In the genomic region with DNA sequence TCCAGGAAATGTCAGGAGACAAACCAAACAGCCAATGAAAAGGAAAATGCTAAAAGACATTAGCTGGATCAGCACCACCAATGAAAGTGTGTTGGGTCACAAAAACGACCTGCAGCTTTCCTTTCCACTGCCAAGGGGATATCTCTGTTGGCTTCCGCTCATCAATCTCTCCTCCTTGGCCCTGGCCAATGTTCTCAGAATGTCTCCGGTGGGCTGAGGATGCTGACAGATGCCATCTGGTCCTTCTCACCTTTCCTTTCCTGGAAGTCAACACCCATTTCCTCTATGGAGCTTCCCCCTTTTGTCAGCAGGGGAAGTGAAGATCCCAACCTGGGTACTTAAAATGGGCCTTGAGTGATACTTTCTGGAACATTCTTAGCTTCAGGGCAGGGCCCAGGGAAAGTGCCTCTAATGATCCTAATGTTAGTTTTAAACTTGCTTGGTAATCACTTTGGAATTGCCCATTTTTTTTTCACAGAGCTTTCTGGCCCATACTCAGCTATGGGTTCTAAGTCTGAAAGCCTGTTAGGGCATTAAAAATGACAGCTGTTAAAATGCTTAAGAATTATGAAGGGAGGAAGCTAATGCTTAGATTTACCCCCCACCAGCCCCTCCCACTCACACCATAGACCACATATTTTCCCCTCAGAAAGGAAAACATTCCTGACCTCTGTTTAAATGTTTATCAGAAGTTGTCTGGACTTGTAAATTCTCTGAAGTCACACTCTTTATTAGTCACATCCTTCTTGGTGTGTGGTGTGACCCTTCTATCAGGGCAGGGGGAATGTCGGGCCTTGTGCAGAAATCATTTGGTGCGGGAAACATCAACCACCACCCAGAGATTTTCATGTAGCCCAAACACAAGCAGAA, we compare ENCODE assay signal across 1 cellular context.
A peak's percentile ranks its signal among the peaks of the same experiment; 100 is the strongest.
TF ChIP-seq lines count a peak whose summit lies in the region.

No MANE protein-coding gene starts in this region.

TF ChIP-seq in HEK293, 187 proteins besides CTCF, POLR2A, EP300 and RAD21 (continued from another document):
- TF ChIP-seq ZNF324 (tag by site-specific recombination; IDR thresholded peaks at IDR 0.05) (no peak), ZNF600 (tag by site-specific recombination; IDR thresholded peaks at IDR 0.05) (no peak), WT1 (tag by site-specific recombination; IDR thresholded peaks at IDR 0.05) (peak; percentile 92), TRIM28 (IDR thresholded peaks at IDR 0.05; ENCODE audit: borderline replicate concordance, low read length) (no peak), ZBTB20 (tag by site-specific recombination; IDR thresholded peaks at IDR 0.05) (no peak), ZNF157 (tag by site-specific recombination; IDR thresholded peaks at IDR 0.05) (no peak), ZIC2 (tag by site-specific recombination; IDR thresholded peaks at IDR 0.05) (0 out of 2 replicates have a peak, but pooled peaks have one; percentile 6), ZNF555 (tag by site-specific recombination; conservative IDR thresholded peaks at IDR 0.05) (no peak), ZNF2 (tag by site-specific recombination; IDR thresholded peaks at IDR 0.05) (no peak), ZNF624 (tag by site-specific recombination; IDR thresholded peaks at IDR 0.05) (no peak), ZFHX2 (tag by site-specific recombination; conservative IDR thresholded peaks at IDR 0.05) (peak; percentile 34; the same call in 1 of the 2 replicates), GFI1B (tag by site-specific recombination; IDR thresholded peaks at IDR 0.05) (peak; percentile 31; the same call in 1 of the 2 replicates), KLF16 (tag by site-specific recombination; IDR thresholded peaks at IDR 0.05) (no peak), ZNF571 (tag by site-specific recombination; IDR thresholded peaks at IDR 0.05) (no peak), MYNN (tag by site-specific recombination; IDR thresholded peaks at IDR 0.05; ENCODE audit: borderline replicate concordance) (no peak), ZNF558 (tag by site-specific recombination; IDR thresholded peaks at IDR 0.05) (no peak), KLF10 (tag by site-specific recombination; IDR thresholded peaks at IDR 0.05) (peak; percentile 59; the same call in 1 of the 2 replicates), ZNF391 (tag by site-specific recombination; IDR thresholded peaks at IDR 0.05; ENCODE audit: borderline replicate concordance, low read depth) (no peak), ZNF223 (tag by site-specific recombination; IDR thresholded peaks at IDR 0.05) (no peak), ZBTB17 (tag by site-specific recombination; IDR thresholded peaks at IDR 0.05) (no peak), GLIS1 (tag by site-specific recombination; IDR thresholded peaks at IDR 0.05) (peak; percentile 90), ZNF830 (tag by site-specific recombination; IDR thresholded peaks at IDR 0.05; ENCODE audit: low read depth) (no peak), ZNF677 (tag by site-specific recombination; IDR thresholded peaks at IDR 0.05) (no peak), ZNF670 (tag by site-specific recombination; IDR thresholded peaks at IDR 0.05; ENCODE audit: low read depth) (no peak), ZNF530 (tag by site-specific recombination; IDR thresholded peaks at IDR 0.05; ENCODE audit: low read depth) (no peak), ZNF292 (tag by site-specific recombination; IDR thresholded peaks at IDR 0.05; ENCODE audit: borderline replicate concordance, low read depth) (no peak), IKZF3 (tag by site-specific recombination; IDR thresholded peaks at IDR 0.05) (no peak), KLF7 (tag by site-specific recombination; IDR thresholded peaks at IDR 0.05; ENCODE audit: borderline replicate concordance) (no peak), ZNF514 (tag by site-specific recombination; IDR thresholded peaks at IDR 0.05) (no peak), SETDB1 (IDR thresholded peaks at IDR 0.05; ENCODE audit: insufficient read length, low read length) (no peak)
- TF ChIP-seq, protein P1, sequence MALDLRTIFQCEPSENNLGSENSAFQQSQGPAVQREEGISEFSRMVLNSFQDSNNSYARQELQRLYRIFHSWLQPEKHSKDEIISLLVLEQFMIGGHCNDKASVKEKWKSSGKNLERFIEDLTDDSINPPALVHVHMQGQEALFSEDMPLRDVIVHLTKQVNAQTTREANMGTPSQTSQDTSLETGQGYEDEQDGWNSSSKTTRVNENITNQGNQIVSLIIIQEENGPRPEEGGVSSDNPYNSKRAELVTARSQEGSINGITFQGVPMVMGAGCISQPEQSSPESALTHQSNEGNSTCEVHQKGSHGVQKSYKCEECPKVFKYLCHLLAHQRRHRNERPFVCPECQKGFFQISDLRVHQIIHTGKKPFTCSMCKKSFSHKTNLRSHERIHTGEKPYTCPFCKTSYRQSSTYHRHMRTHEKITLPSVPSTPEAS (tag by site-specific recombination; IDR thresholded peaks at IDR 0.05): no peak
- TF ChIP-seq, protein P2, sequence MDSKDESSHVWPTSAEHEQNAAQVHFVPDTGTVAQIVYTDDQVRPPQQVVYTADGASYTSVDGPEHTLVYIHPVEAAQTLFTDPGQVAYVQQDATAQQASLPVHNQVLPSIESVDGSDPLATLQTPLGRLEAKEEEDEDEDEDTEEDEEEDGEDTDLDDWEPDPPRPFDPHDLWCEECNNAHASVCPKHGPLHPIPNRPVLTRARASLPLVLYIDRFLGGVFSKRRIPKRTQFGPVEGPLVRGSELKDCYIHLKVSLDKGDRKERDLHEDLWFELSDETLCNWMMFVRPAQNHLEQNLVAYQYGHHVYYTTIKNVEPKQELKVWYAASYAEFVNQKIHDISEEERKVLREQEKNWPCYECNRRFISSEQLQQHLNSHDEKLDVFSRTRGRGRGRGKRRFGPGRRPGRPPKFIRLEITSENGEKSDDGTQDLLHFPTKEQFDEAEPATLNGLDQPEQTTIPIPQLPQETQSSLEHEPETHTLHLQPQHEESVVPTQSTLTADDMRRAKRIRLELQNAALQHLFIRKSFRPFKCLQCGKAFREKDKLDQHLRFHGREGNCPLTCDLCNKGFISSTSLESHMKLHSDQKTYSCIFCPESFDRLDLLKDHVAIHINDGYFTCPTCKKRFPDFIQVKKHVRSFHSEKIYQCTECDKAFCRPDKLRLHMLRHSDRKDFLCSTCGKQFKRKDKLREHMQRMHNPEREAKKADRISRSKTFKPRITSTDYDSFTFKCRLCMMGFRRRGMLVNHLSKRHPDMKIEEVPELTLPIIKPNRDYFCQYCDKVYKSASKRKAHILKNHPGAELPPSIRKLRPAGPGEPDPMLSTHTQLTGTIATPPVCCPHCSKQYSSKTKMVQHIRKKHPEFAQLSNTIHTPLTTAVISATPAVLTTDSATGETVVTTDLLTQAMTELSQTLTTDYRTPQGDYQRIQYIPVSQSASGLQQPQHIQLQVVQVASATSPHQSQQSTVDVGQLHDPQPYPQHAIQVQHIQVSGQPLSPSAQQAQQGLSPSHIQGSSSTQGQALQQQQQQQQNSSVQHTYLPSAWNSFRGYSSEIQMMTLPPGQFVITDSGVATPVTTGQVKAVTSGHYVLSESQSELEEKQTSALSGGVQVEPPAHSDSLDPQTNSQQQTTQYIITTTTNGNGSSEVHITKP (tag by site-specific recombination; IDR thresholded peaks at IDR 0.05): peak; percentile 60
- TF ChIP-seq, protein P3, sequence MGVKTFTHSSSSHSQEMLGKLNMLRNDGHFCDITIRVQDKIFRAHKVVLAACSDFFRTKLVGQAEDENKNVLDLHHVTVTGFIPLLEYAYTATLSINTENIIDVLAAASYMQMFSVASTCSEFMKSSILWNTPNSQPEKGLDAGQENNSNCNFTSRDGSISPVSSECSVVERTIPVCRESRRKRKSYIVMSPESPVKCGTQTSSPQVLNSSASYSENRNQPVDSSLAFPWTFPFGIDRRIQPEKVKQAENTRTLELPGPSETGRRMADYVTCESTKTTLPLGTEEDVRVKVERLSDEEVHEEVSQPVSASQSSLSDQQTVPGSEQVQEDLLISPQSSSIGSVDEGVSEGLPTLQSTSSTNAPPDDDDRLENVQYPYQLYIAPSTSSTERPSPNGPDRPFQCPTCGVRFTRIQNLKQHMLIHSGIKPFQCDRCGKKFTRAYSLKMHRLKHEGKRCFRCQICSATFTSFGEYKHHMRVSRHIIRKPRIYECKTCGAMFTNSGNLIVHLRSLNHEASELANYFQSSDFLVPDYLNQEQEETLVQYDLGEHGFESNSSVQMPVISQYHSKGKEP (tag by site-specific recombination; IDR thresholded peaks at IDR 0.05): no peak
- TF ChIP-seq, protein P4, sequence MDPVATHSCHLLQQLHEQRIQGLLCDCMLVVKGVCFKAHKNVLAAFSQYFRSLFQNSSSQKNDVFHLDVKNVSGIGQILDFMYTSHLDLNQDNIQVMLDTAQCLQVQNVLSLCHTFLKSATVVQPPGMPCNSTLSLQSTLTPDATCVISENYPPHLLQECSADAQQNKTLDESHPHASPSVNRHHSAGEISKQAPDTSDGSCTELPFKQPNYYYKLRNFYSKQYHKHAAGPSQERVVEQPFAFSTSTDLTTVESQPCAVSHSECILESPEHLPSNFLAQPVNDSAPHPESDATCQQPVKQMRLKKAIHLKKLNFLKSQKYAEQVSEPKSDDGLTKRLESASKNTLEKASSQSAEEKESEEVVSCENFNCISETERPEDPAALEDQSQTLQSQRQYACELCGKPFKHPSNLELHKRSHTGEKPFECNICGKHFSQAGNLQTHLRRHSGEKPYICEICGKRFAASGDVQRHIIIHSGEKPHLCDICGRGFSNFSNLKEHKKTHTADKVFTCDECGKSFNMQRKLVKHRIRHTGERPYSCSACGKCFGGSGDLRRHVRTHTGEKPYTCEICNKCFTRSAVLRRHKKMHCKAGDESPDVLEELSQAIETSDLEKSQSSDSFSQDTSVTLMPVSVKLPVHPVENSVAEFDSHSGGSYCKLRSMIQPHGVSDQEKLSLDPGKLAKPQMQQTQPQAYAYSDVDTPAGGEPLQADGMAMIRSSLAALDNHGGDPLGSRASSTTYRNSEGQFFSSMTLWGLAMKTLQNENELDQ (tag by site-specific recombination; IDR thresholded peaks at IDR 0.05; ENCODE audit: low read depth): no peak
- TF ChIP-seq, protein P5, sequence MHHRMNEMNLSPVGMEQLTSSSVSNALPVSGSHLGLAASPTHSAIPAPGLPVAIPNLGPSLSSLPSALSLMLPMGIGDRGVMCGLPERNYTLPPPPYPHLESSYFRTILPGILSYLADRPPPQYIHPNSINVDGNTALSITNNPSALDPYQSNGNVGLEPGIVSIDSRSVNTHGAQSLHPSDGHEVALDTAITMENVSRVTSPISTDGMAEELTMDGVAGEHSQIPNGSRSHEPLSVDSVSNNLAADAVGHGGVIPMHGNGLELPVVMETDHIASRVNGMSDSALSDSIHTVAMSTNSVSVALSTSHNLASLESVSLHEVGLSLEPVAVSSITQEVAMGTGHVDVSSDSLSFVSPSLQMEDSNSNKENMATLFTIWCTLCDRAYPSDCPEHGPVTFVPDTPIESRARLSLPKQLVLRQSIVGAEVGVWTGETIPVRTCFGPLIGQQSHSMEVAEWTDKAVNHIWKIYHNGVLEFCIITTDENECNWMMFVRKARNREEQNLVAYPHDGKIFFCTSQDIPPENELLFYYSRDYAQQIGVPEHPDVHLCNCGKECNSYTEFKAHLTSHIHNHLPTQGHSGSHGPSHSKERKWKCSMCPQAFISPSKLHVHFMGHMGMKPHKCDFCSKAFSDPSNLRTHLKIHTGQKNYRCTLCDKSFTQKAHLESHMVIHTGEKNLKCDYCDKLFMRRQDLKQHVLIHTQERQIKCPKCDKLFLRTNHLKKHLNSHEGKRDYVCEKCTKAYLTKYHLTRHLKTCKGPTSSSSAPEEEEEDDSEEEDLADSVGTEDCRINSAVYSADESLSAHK (tag by site-specific recombination; IDR thresholded peaks at IDR 0.05): no peak
- TF ChIP-seq, protein P6, sequence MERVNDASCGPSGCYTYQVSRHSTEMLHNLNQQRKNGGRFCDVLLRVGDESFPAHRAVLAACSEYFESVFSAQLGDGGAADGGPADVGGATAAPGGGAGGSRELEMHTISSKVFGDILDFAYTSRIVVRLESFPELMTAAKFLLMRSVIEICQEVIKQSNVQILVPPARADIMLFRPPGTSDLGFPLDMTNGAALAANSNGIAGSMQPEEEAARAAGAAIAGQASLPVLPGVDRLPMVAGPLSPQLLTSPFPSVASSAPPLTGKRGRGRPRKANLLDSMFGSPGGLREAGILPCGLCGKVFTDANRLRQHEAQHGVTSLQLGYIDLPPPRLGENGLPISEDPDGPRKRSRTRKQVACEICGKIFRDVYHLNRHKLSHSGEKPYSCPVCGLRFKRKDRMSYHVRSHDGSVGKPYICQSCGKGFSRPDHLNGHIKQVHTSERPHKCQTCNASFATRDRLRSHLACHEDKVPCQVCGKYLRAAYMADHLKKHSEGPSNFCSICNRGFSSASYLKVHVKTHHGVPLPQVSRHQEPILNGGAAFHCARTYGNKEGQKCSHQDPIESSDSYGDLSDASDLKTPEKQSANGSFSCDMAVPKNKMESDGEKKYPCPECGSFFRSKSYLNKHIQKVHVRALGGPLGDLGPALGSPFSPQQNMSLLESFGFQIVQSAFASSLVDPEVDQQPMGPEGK (tag by site-specific recombination; IDR thresholded peaks at IDR 0.05): no peak
- TF ChIP-seq, protein P7, sequence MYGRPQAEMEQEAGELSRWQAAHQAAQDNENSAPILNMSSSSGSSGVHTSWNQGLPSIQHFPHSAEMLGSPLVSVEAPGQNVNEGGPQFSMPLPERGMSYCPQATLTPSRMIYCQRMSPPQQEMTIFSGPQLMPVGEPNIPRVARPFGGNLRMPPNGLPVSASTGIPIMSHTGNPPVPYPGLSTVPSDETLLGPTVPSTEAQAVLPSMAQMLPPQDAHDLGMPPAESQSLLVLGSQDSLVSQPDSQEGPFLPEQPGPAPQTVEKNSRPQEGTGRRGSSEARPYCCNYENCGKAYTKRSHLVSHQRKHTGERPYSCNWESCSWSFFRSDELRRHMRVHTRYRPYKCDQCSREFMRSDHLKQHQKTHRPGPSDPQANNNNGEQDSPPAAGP (tag by site-specific recombination; IDR thresholded peaks at IDR 0.05): no peak
- TF ChIP-seq, protein P8, sequence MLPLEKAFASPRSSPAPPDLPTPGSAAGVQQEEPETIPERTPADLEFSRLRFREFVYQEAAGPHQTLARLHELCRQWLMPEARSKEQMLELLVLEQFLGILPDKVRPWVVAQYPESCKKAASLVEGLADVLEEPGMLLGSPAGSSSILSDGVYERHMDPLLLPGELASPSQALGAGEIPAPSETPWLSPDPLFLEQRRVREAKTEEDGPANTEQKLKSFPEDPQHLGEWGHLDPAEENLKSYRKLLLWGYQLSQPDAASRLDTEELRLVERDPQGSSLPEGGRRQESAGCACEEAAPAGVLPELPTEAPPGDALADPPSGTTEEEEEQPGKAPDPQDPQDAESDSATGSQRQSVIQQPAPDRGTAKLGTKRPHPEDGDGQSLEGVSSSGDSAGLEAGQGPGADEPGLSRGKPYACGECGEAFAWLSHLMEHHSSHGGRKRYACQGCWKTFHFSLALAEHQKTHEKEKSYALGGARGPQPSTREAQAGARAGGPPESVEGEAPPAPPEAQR (tag by site-specific recombination; IDR thresholded peaks at IDR 0.05): no peak
- TF ChIP-seq, protein P9, sequence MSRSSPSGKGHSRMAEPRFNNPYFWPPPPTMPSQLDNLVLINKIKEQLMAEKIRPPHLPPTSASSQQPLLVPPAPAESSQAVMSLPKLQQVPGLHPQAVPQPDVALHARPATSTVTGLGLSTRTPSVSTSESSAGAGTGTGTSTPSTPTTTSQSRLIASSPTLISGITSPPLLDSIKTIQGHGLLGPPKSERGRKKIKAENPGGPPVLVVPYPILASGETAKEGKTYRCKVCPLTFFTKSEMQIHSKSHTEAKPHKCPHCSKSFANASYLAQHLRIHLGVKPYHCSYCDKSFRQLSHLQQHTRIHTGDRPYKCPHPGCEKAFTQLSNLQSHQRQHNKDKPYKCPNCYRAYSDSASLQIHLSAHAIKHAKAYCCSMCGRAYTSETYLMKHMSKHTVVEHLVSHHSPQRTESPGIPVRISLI (tag by site-specific recombination; IDR thresholded peaks at IDR 0.05): no peak
TF ChIP-seq in HEK293: peak in this region for 22.
